ENCODE assay signal across 10 cellular contexts in genomic region chr7:333399-333776, GRCh38. TPM values are rescaled to one million over a fixed set of nuclear protein-coding genes. Genes with fewer than 3 reads are reported as not detected.
DNase-seq lines count a peak whose midpoint lies in the region; ATAC-seq, FAIRE-seq and TF ChIP-seq lines count a peak whose summit lies in the region.
"Had no signal": no experiment of that assay in that cellular context is flagged by ENCODE, and none has a peak within 500 bp of the region (broad histone marks: within the 10 kb centered on the region; RNA-seq: fewer than 3 reads in every experiment).

No MANE protein-coding gene starts in this region.

- H3K36me3 ChIP-seq in Caco-2 (ENCODE audit: control insufficient read depth, insufficient read depth, low read length) = no peaks in the 10 kb centered on the region
- H3K36me3 ChIP-seq in prostate gland = no peaks in the 10 kb centered on the region

- no peak for TF ChIP-seq CTCF in Caco-2 (IDR thresholded peaks at IDR 0.05; ENCODE audit: insufficient read depth in 1 of 2, low read depth in 1 of 2, low read length in 1 of 2, severe bottlenecking in 1 of 2, unreplicated experiment in 1 of 2)
- no peak for TF ChIP-seq CTCF in RWPE1 (conservative IDR thresholded peaks at IDR 0.05; ENCODE audit: low read depth)
- no peak for TF ChIP-seq CTCF in fibroblast of villous mesenchyme (IDR thresholded peaks at IDR 0.05; ENCODE audit: insufficient read depth, low read depth, low read length)
- TF ChIP-seq CTCF in prostate gland (IDR thresholded peaks at IDR 0.05) = no peak

- H3K27ac Mint-ChIP-seq in Caco-2 (ENCODE audit: unreplicated experiment) = peak overlapping the region; percentile 72
- H3K27ac Mint-ChIP-seq: endodermal cell, natural killer cell had no signal

- WGBS in prostate gland = 14% methylated on average over 18 of the region's 18 CpGs

- peak overlapping the region; percentile 46; the same call in 1 of the 2 replicates for H3K4me3 ChIP-seq in Caco-2 (ENCODE audit: low read depth, low read length)
- H3K4me3 ChIP-seq in fibroblast of villous mesenchyme (ENCODE audit: low read depth, low read length) = no peak overlapping the region
- H3K4me3 ChIP-seq in prostate gland = no peak overlapping the region

- H3K27me3 Mint-ChIP-seq in Caco-2 (ENCODE audit: insufficient read depth, unreplicated experiment) = no peaks in the 10 kb centered on the region

- H3K9me3 Mint-ChIP-seq in Caco-2 (ENCODE audit: unreplicated experiment) = peaks cover 12% of the 10 kb centered on the region

- no peak for ATAC-seq in GM21515 (IDR thresholded peaks at IDR 0.05; ENCODE audit: unreplicated experiment)

- peak overlapping the region; percentile 67 for H3K4me3 Mint-ChIP-seq in Caco-2 (ENCODE audit: unreplicated experiment)
- H3K4me3 Mint-ChIP-seq: endodermal cell, natural killer cell had no signal

- FAIRE-seq in RCC 7860 (lab: Jason Lieb, UNC) = no peak

- intact Hi-C loops in Caco-2 (cut with micrococcal nuclease; ENCODE audit: unreplicated experiment) (loop anchor here (1.0 to 2.0 kb wide), 4 partner anchors 40 to 185 kb away; partner anchors contain the start of gene PDGFA), prostate gland (cut with DNase I) (no loop called here)

- POLR2A ChIA-PET in Caco-2 (lab: Charles Lee) (interaction anchor here (0.6 to 1.7 kb wide), 6 partner anchors 9 to 484 kb away, joined by 3 to 32 read pairs (median 8); no protein-coding TSS in a partner anchor), RWPE1 (lab: Yijun Ruan, JAX; ENCODE audit: low non-redundant PET) (interaction anchor here (0.6 kb wide), 1 partner anchor 179 kb away, joined by 4 read pairs; no protein-coding TSS in a partner anchor)

- no peak for TF ChIP-seq POLR2A in prostate gland (IDR thresholded peaks at IDR 0.05)

- H3K9me3 ChIP-seq in Caco-2 (no peaks in the 10 kb centered on the region), prostate gland (no peaks in the 10 kb centered on the region)

- BruUV-seq in Caco-2 (replicated peaks; lab: Mats Ljungman, UMichigan) = TSS peak; percentile 63

- peak overlapping the region; percentile 99 for H3K27ac ChIP-seq in RWPE1
- peak overlapping the region; percentile 55 to 77 for H3K27ac ChIP-seq in prostate gland

- H3K27me3 ChIP-seq in Caco-2 (replicated peaks; ENCODE audit: control insufficient read depth, insufficient read depth, low read length) (no peaks in the 10 kb centered on the region), prostate gland (replicated peaks; ENCODE audit: insufficient read depth) (no peaks in the 10 kb centered on the region)

- H3K4me1 Mint-ChIP-seq in Caco-2 (ENCODE audit: low read depth, unreplicated experiment) = peaks cover 32% of the 10 kb centered on the region
- H3K4me1 Mint-ChIP-seq: endodermal cell had no signal

- DNase-seq in Caco-2 (peak; percentile 77 to 81), RWPE1 (ENCODE audit: low spot score) (peak; percentile 59), fibroblast of villous mesenchyme (ENCODE audit: low read depth) (peak; percentile 6), prostate gland (ENCODE audit: low spot score) (peak; percentile 70), amniotic stem cell (lab: John Stamatoyannopoulos, UW) (no peak), NK-92 (lab: John Stamatoyannopoulos, UW; ENCODE audit: unreplicated experiment) (no peak), RCC 7860 (ENCODE audit: low spot score) (no peak)

- CTCF ChIA-PET in Caco-2 (lab: Charles Lee) = interaction anchor here (0.6 to 3.5 kb wide), 14 partner anchors 9 to 436 kb away, joined by 3 to 19 read pairs (median 4); partner anchors contain the start of gene PDGFA
- CTCF ChIA-PET in RWPE1 (lab: Yijun Ruan, JAX) = interaction anchor here (0.6 to 1.6 kb wide), 18 partner anchors 9 to 671 kb away, joined by 3 to 7 read pairs (median 4); partner anchors contain the start of gene PDGFA

- H3K4me1 ChIP-seq in Caco-2 = peaks cover 29% of the 10 kb centered on the region
- peaks cover 17% of the 10 kb centered on the region for H3K4me1 ChIP-seq in prostate gland (replicated peaks)

- peaks cover 8% of the 10 kb centered on the region for H3K36me3 Mint-ChIP-seq in Caco-2 (ENCODE audit: insufficient read depth, unreplicated experiment)
- H3K36me3 Mint-ChIP-seq: natural killer cell had no signal

RNA-seq across cellular contexts. Expression of gene FOXL3, which starts 43.4 kb away (rescaled TPM):
- total RNA-seq in Caco-2 (2022) = not detected in 2 replicates
- total RNA-seq in fibroblast of villous mesenchyme = not detected in 2 replicates
- total RNA-seq in prostate gland = not detected
- total RNA-seq: endodermal cell, natural killer cell had no signal

Comparison
In these comparisons a context has a peak if more than half of its experiments do, and no peak if none do; other contexts are left out.
1. DNase-seq: peak in Caco-2 (2 of 2), RWPE1 (single experiment), fibroblast of villous mesenchyme (single experiment) and prostate gland (single experiment); none in amniotic stem cell (single experiment), NK-92 (single experiment) and RCC 7860 (single experiment).